Comparison of ENCODE assay signal across 35 cellular contexts in the genomic region with DNA sequence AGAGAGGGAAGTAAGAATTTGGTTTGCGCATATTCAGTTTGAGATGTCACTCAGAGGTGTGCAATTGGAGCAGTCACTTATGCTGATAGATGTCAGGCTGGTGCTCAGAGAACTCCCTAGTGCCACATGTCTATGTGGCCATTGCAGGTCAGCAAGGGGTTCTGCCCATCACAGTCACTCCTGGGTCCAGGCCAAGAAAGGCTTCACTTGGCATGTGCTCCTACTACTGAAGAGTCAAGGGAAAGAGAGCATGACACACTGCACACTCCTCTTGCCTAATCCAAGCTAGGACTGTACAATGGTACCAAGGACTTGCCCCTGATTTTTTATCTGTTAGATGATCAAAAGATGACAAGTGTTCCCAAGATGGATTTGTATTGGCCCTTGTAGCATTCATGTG. TPM values are rescaled to one million over a fixed set of nuclear protein-coding genes. Genes with fewer than 3 reads are reported as not detected.
"Had no signal": no experiment of that assay in that cellular context is flagged by ENCODE, and none has a peak within 500 bp of the region (broad histone marks: within the 10 kb centered on the region; RNA-seq: fewer than 3 reads in every experiment).

No MANE protein-coding gene starts in this region.

- H3K9me3 ChIP-seq: ascending aorta, Peyer's patch had no signal

- H3K27ac ChIP-seq: ascending aorta, KMS-11, Peyer's patch, WERI-Rb-1 had no signal

- H3K4me3 ChIP-seq: ascending aorta, Peyer's patch had no signal

- DNase-seq: activated CD4-positive, alpha-beta T cell treated with anti-CD3 and anti-CD28 coated beads for 1 hour; activated CD4-positive, alpha-beta T cell treated with anti-CD3 and anti-CD28 coated beads, Interleukin-2, amount 10 ng/mL, durations not matched to agents 24 days and 14 days; activated CD4-positive, alpha-beta T cell treated with anti-CD3 and anti-CD28 coated beads, Interleukin-2, amount 50 U/mL, for 4 hours; activated CD4-positive, CD25-positive, alpha-beta regulatory T cell; activated CD8-positive, alpha-beta T cell treated with anti-CD3 and anti-CD28 coated beads for 36 hours; activated effector memory CD4-positive, alpha-beta T cell treated with anti-CD3 and anti-CD28 coated beads, Interleukin-2, amount 50 U/mL, for 16 hours; activated naive CD4-positive, alpha-beta T cell; activated naive CD4-positive, alpha-beta T cell treated with anti-CD3 and anti-CD28 coated beads, Interleukin-2, amount 50 U/mL, for 16 hours; activated naive CD8-positive, alpha-beta T cell treated with anti-CD3 and anti-CD28 coated beads for 36 hours; activated T-cell treated with anti-CD3 and anti-CD28 coated beads, Interleukin-2, amount 50 U/mL, for 1 hour; activated T-cell treated with anti-CD3 and anti-CD28 coated beads, Interleukin-2, amount 50 U/mL, for 72 hours; amniotic stem cell; caudate nucleus; NCI-H1105; NCI-H1417 treated with DMSO at 0.1 percent for 48 hours; NCI-H1694; NCI-H1930; NCI-H2081 treated with DMSO at 0.1 percent for 48 hours; NCI-H226; NCI-H446 treated with DMSO at 0.1 percent for 48 hours; NCI-H524; NCI-H69; NCI-H82; NK-92 treated with Interleukin-12 subunit alpha and Interleukin-12 subunit beta, amount 100 ng/mL, for 24 hours; PC-3; Peyer's patch; RPMI8226; T1000; WERI-Rb-1 had no signal

- H3K27me3 ChIP-seq: ascending aorta, Peyer's patch had no signal

- H3K4me1 ChIP-seq: ascending aorta, Peyer's patch had no signal

- ATAC-seq: activated CD8-positive, alpha-beta T cell treated with anti-CD3 and anti-CD28 coated beads for 36 hours; activated T-cell treated with anti-CD3 and anti-CD28 coated beads, Interleukin-2, amount 50 U/mL, for 72 hours; activated T-helper 17 cell treated with anti-CD3 and anti-CD28 coated beads, Interleukin-2, amount 50 U/mL, for 72 hours; PC-3 had no signal

- H3K36me3 ChIP-seq: ascending aorta, Peyer's patch, WERI-Rb-1 had no signal

RNA-seq across cellular contexts. Expression of gene ST8SIA2, which starts 57.1 kb away (rescaled TPM):
- total RNA-seq: activated CD4-positive, alpha-beta T cell treated with anti-CD3 and anti-CD28 coated beads, Interleukin-2, amount 10 ng/mL, durations not matched to agents 24 days and 14 days; activated CD8-positive, alpha-beta memory T cell treated with anti-CD3 and anti-CD28 coated beads for 36 hours; activated CD8-positive, alpha-beta T cell treated with anti-CD3 and anti-CD28 coated beads for 36 hours; activated naive CD8-positive, alpha-beta T cell treated with anti-CD3 and anti-CD28 coated beads for 36 hours; activated T-cell treated with anti-CD3 and anti-CD28 coated beads, Interleukin-2, amount 50 U/mL, for 72 hours; activated T-helper 17 cell treated with anti-CD3 and anti-CD28 coated beads, Interleukin-2, amount 50 U/mL, for 72 hours; ascending aorta; PC-3; Peyer's patch; T-helper 1 cell treated with Interleukin-12 subunit alpha and Interleukin-12 subunit beta and Interleukin-4 antibody, amounts not matched to agents 30 ng/mL and 1 ng/mL, for 36 hours; T-helper 2 cell treated with Interferon-gamma antibody and Interleukin-4, amounts not matched to agents 100 ng/mL and 5 ng/mL, for 36 hours had no signal
